ENCODE assay signal across 1 cellular context in genomic region chr15:68465861-68466560, GRCh38.
TF ChIP-seq lines count a peak whose summit lies in the region.

No MANE protein-coding gene starts in this region.

TF ChIP-seq in K562, 482 proteins besides CTCF, POLR2A, EP300 and RAD21 (continued from another document):
- no peak for TF ChIP-seq ESRRB (CRISPR knock-in tag; IDR thresholded peaks at IDR 0.05; ENCODE audit: borderline replicate concordance)
- TF ChIP-seq RBFOX2 (IDR thresholded peaks at IDR 0.05; ENCODE audit: low read depth, low read length): no peak
- no peak for TF ChIP-seq TCF7L2 (IDR thresholded peaks at IDR 0.05; ENCODE audit: low read depth, low read length)
- no peak for TF ChIP-seq ZNF263 (CRISPR knock-in tag; IDR thresholded peaks at IDR 0.05; ENCODE audit: borderline replicate concordance)
- TF ChIP-seq SMAD1 (IDR thresholded peaks at IDR 0.05; ENCODE audit: low read depth, low read length, partially characterized antibody): no peak
- 0 out of 2 replicates have a peak, but pooled peaks have one; percentile 6 for TF ChIP-seq CBFA2T3 (IDR thresholded peaks at IDR 0.05)
- 0 out of 2 replicates have a peak, but pooled peaks have one; percentile 32 for TF ChIP-seq USF2 (CRISPR knock-in tag; IDR thresholded peaks at IDR 0.05)
- TF ChIP-seq TFE3 (CRISPR knock-in tag; IDR thresholded peaks at IDR 0.05): peak; percentile 90
- TF ChIP-seq POLR2H (tag; IDR thresholded peaks at IDR 0.05; ENCODE audit: low read depth): no peak
- no peak for TF ChIP-seq TSHZ1 (CRISPR knock-in tag; IDR thresholded peaks at IDR 0.05)
- no peak for TF ChIP-seq SNIP1 (IDR thresholded peaks at IDR 0.05; ENCODE audit: low read depth)
- TF ChIP-seq SETDB1 (IDR thresholded peaks at IDR 0.05; ENCODE audit: low read length): no peak
- TF ChIP-seq HNRNPLL (IDR thresholded peaks at IDR 0.05; ENCODE audit: low read depth, low read length, poor library complexity, severe bottlenecking): no peak
- TF ChIP-seq DDX20 (tag; IDR thresholded peaks at IDR 0.05; ENCODE audit: low read depth): no peak
- no peak for TF ChIP-seq NR3C1 (CRISPR knock-in tag; IDR thresholded peaks at IDR 0.05)
